12 cellular contexts compared by ENCODE assay signal in the genomic region with DNA sequence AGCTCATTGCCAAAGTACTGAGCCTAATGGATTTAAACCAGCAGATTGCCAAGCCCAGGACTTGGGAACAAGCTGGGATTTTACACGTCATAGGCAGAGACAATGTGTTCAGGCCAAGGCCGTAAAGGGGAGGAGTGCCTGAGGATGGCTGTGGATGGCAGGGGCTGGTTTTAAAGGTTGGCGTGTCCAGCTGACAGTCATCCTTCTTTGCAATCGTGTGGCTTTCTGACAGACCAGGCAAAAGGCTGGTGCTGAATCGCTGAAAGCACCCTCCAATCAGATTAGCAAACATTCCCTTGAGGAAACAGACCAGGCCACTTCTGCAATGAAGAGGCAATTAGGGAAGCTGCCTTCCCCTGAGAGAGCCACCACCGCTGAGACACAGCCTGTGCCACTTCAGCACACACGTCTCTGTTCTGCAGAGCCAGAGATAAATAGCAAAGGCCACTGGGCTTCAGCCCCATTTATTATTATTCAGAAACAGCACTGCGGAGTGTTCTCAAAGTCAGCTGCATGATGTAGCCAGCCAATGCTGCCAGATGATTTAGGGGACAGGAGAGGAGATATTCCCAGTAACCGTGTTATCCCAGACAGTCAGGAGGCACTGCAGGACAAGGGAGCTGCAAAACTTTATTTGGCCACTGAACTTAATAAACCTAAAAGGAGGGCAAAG. TPM values are rescaled to one million over a fixed set of nuclear protein-coding genes. Genes with fewer than 3 reads are reported as not detected.
DNase-seq lines count a peak whose midpoint lies in the region; ATAC-seq and TF ChIP-seq lines count a peak whose summit lies in the region.
"Had no signal": no experiment of that assay in that cellular context is flagged by ENCODE, and none has a peak within 500 bp of the region (broad histone marks: within the 10 kb centered on the region; RNA-seq: fewer than 3 reads in every experiment).

No MANE protein-coding gene starts in this region.

- peak; percentile 83 for DNase-seq in CD1c-positive myeloid dendritic cell (ENCODE audit: extremely low spot score)
- DNase-seq in NCI-H2107 treated with DMSO at 0.1 percent for 48 hours (lab: John Stamatoyannopoulos, UW; ENCODE audit: unreplicated experiment): peak; percentile 95
- peak in 1 of 2 donors; percentile 75 for DNase-seq in ascending aorta (ENCODE audit: low spot score in 2 of 2)
- peak; percentile 40 for DNase-seq in mesenchymal stem cell
- no peak for DNase-seq in middle frontal gyrus (ENCODE audit: extremely low spot score, low spot score)
- no peak for DNase-seq in posterior vena cava (ENCODE audit: low spot score)
- DNase-seq in immature natural killer cell: no peak
- DNase-seq: naive thymus-derived CD4-positive, alpha-beta T cell; stimulated activated CD4-positive, alpha-beta T cell treated with anti-CD3 and anti-CD28 coated beads, Interleukin-1b, Interleukin-23, amount 100 ng/mL, for 48 hours had no signal

- H3K9ac ChIP-seq in mesenchymal stem cell (ENCODE audit: low read length): no peak overlapping the region

- no peaks in the 10 kb centered on the region for H3K4me1 Mint-ChIP-seq in immature natural killer cell
- H3K4me1 Mint-ChIP-seq in activated T-helper 17 cell treated with anti-CD3 and anti-CD28 coated beads, Interleukin-2, amount 50 U/mL, for 72 hours: no peaks in the 10 kb centered on the region
- H3K4me1 Mint-ChIP-seq: central memory CD8-positive, alpha-beta T cell had no signal

- H3K27ac ChIP-seq in ascending aorta: peak overlapping the region; percentile 74 to 80
- H3K27ac ChIP-seq in mesenchymal stem cell (ENCODE audit: low read length, poor library complexity, severe bottlenecking): no peak overlapping the region
- H3K27ac ChIP-seq: SK-N-MC had no signal

- no peak overlapping the region for H2AK5ac ChIP-seq in mesenchymal stem cell (ENCODE audit: low read length, severe bottlenecking)

- H3K9me3 ChIP-seq in ascending aorta: no peaks in the 10 kb centered on the region
- no peaks in the 10 kb centered on the region for H3K9me3 ChIP-seq in mesenchymal stem cell (ENCODE audit: control insufficient read depth, low read length)

- WGBS in mesenchymal stem cell: 30% methylated on average over 9 of the region's 9 CpGs

- H3K36me3 ChIP-seq in ascending aorta: no peaks in the 10 kb centered on the region
- no peaks in the 10 kb centered on the region for H3K36me3 ChIP-seq in mesenchymal stem cell (ENCODE audit: control insufficient read depth in 1 of 2, insufficient read depth in 2 of 2, low read depth in 1 of 2, low read length in 2 of 2)

- no peak overlapping the region for H4K8ac ChIP-seq in mesenchymal stem cell (ENCODE audit: low read length)

- no peak overlapping the region for H3K27ac Mint-ChIP-seq in immature natural killer cell
- H3K27ac Mint-ChIP-seq in activated T-helper 17 cell treated with anti-CD3 and anti-CD28 coated beads, Interleukin-2, amount 50 U/mL, for 72 hours: no peak overlapping the region

- no peak overlapping the region for H3K14ac ChIP-seq in mesenchymal stem cell (ENCODE audit: low read length in 2 of 2)

- H3K23ac ChIP-seq in mesenchymal stem cell (ENCODE audit: low read length in 2 of 2): no peak overlapping the region

- H3K27me3 Mint-ChIP-seq in immature natural killer cell (ENCODE audit: low read depth in 3 of 3): peaks cover 0 to 10% (median 4%) of the 10 kb centered on the region in 3 donors
- H3K27me3 Mint-ChIP-seq in activated T-helper 17 cell treated with anti-CD3 and anti-CD28 coated beads, Interleukin-2, amount 50 U/mL, for 72 hours: peaks cover 21% of the 10 kb centered on the region

- H3K79me1 ChIP-seq in mesenchymal stem cell (replicated peaks; ENCODE audit: low read length, poor library complexity, severe bottlenecking): no peaks in the 10 kb centered on the region

- no peak overlapping the region for H3K18ac ChIP-seq in mesenchymal stem cell (ENCODE audit: low read depth in 1 of 2, low read length in 2 of 2)

- H4K91ac ChIP-seq in mesenchymal stem cell (ENCODE audit: low read length): no peak overlapping the region

- no peak overlapping the region for H3K4me3 Mint-ChIP-seq in immature natural killer cell
- no peak overlapping the region for H3K4me3 Mint-ChIP-seq in activated T-helper 17 cell treated with anti-CD3 and anti-CD28 coated beads, Interleukin-2, amount 50 U/mL, for 72 hours
- H3K4me3 Mint-ChIP-seq: central memory CD8-positive, alpha-beta T cell; naive thymus-derived CD4-positive, alpha-beta T cell had no signal

- H3K4me1 ChIP-seq in ascending aorta: peaks cover 9 to 40% of the 10 kb centered on the region in 2 donors
- H3K4me1 ChIP-seq in mesenchymal stem cell (ENCODE audit: control insufficient read depth, insufficient read depth, low read depth, low read length): no peaks in the 10 kb centered on the region

- no peak overlapping the region for H2BK5ac ChIP-seq in mesenchymal stem cell (ENCODE audit: low read depth, low read length, poor library complexity, severe bottlenecking)

- TF ChIP-seq CTCF in ascending aorta (IDR thresholded peaks at IDR 0.05): peak in 1 of 3 experiments; percentile 44

- no peaks in the 10 kb centered on the region for H3K27me3 ChIP-seq in ascending aorta
- peaks cover 0 to 82% of the 10 kb centered on the region in 2 experiments for H3K27me3 ChIP-seq in mesenchymal stem cell (ENCODE audit: control insufficient read depth in 1 of 2, insufficient read depth in 1 of 2, low read length in 2 of 2)

- no peak overlapping the region for H3K4ac ChIP-seq in mesenchymal stem cell (ENCODE audit: low read depth in 1 of 2, low read length in 2 of 2)

- no peak overlapping the region for H3K4me3 ChIP-seq in ascending aorta
- no peak overlapping the region for H3K4me3 ChIP-seq in mesenchymal stem cell (ENCODE audit: insufficient read depth in 1 of 2, low read depth in 1 of 2, low read length in 2 of 2)
- H3K4me3 ChIP-seq: SK-N-MC had no signal

- H2BK120ac ChIP-seq in mesenchymal stem cell (ENCODE audit: low read depth, low read length): no peak overlapping the region

- H3K36me3 Mint-ChIP-seq in immature natural killer cell: no peaks in the 10 kb centered on the region
- no peaks in the 10 kb centered on the region for H3K36me3 Mint-ChIP-seq in activated T-helper 17 cell treated with anti-CD3 and anti-CD28 coated beads, Interleukin-2, amount 50 U/mL, for 72 hours (ENCODE audit: low read depth)
- H3K36me3 Mint-ChIP-seq: naive thymus-derived CD4-positive, alpha-beta T cell had no signal

- H3K4me2 ChIP-seq in mesenchymal stem cell (ENCODE audit: low read length, poor library complexity, severe bottlenecking): no peak overlapping the region

- H2AFZ ChIP-seq in mesenchymal stem cell (ENCODE audit: low read depth, low read length): no peak overlapping the region

- no peak overlapping the region for H2BK15ac ChIP-seq in mesenchymal stem cell (ENCODE audit: low read depth, poor library complexity, severe bottlenecking)

- no peak overlapping the region for H2BK12ac ChIP-seq in mesenchymal stem cell (ENCODE audit: low read length in 2 of 2)

- intact Hi-C loops in ascending aorta (cut with DNase I) (loop anchor here (2.0 kb wide), 1 partner anchor 216 kb away; a partner anchor contains a TSS), posterior vena cava (cut with DNase I) (no loop called here)

- no peaks in the 10 kb centered on the region for H3K9me3 Mint-ChIP-seq in immature natural killer cell
- H3K9me3 Mint-ChIP-seq in activated T-helper 17 cell treated with anti-CD3 and anti-CD28 coated beads, Interleukin-2, amount 50 U/mL, for 72 hours: no peaks in the 10 kb centered on the region
- H3K9me3 Mint-ChIP-seq: central memory CD8-positive, alpha-beta T cell; naive thymus-derived CD4-positive, alpha-beta T cell had no signal

- no peak for ATAC-seq in activated T-helper 17 cell treated with anti-CD3 and anti-CD28 coated beads, Interleukin-2, amount 50 U/mL, for 72 hours (replicated peaks)
- ATAC-seq: naive thymus-derived CD4-positive, alpha-beta T cell had no signal

RNA-seq across cellular contexts. Expression of a gene that starts 54.2 kb away (rescaled TPM):
- total RNA-seq in ascending aorta (0.53 TPM), posterior vena cava (1 to 10 TPM; 2.1 to 2.6 TPM)
- 1.0 TPM for polyA plus RNA-seq in mesenchymal stem cell (2013, experiment 1 of 2)
- 1.2 TPM for polyA plus RNA-seq in mesenchymal stem cell (2013, experiment 2 of 2)
- polyA plus RNA-seq in immature natural killer cell: 1 to 10 TPM in 1 of 3 donors, under 1 TPM in 2; 0.85 to 1.3 (median 0.93) TPM
- total RNA-seq in activated T-helper 17 cell treated with anti-CD3 and anti-CD28 coated beads, Interleukin-2, amount 50 U/mL, for 72 hours: 1 to 10 TPM in 1 of 2 donors, under 1 TPM in 1; 0.85 to 1.7 TPM

Comparison
In these comparisons a context has a peak if more than half of its experiments do, and no peak if none do; other contexts are left out.
1. DNase-seq: peak in CD1c-positive myeloid dendritic cell (single experiment), NCI-H2107 treated with DMSO at 0.1 percent for 48 hours (single experiment) and mesenchymal stem cell (single experiment); none in middle frontal gyrus (single experiment), posterior vena cava (single experiment) and immature natural killer cell (0 of 3).